ENCODE assay signal across 15 cellular contexts in the genomic region with DNA sequence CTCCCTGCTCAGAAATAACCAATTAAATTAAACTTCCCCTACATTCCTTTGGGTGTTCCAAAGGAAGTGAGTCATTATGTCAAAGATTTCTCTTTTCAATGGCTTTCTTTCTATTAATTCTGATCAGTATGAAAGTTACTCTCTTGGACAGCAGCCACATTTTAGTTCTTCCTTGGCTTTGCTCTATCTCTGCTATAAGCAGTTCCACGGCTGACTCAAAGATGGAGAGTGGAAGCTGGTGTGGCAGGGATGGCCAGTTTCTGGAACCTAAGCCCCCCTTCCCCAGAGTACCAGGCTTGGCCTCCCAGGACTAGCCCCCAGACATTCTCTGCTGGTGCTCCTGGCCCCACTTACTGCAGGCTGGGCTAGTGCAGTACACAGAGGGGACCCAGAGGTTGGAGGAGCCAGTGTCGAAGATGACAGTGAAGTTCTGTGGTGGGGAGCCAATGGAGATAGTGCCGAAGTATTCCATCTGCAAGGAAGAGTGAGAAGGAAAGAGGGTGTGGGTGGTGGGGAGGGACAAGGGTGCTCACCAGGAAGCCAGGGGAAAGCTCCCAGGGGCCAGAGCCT. TPM values are rescaled to one million over a fixed set of nuclear protein-coding genes. Genes with fewer than 3 reads are reported as not detected.
A peak's percentile ranks its signal among the peaks of the same experiment; 100 is the strongest.
DNase-seq lines count a peak whose midpoint lies in the region; ATAC-seq and TF ChIP-seq lines count a peak whose summit lies in the region.
"Had no signal": no experiment of that assay in that cellular context is flagged by ENCODE, and none has a peak within 500 bp of the region (broad histone marks: within the 10 kb centered on the region; RNA-seq: fewer than 3 reads in every experiment).

No MANE protein-coding gene starts in this region.

- ATAC-seq in RWPE2 (ENCODE audit: low read depth) (peak; percentile 88), GM18520 (IDR thresholded peaks at IDR 0.05; ENCODE audit: unreplicated experiment) (no peak)
- ATAC-seq: CD8-positive, alpha-beta T cell; right cardiac atrium had no signal

- DNase-seq in HCEC 1CT (peak; percentile 45), RWPE2 (ENCODE audit: low spot score) (no peak), epithelial cell of proximal tubule (ENCODE audit: low read depth) (peak; percentile 19), renal cortical epithelial cell (ENCODE audit: low read depth) (peak; percentile 77), sigmoid colon (no peak), left ventricle myocardium inferior (no peak), SHP77 treated with DMSO at 0.1 percent for 48 hours (lab: John Stamatoyannopoulos, UW) (no peak)
- DNase-seq: activated CD4-positive, alpha-beta T cell treated with anti-CD3 and anti-CD28 coated beads, Interleukin-2, amount 50 U/mL, for 4 hours; CD8-positive, alpha-beta T cell; NCI-H2081; NK-92 treated with Interleukin-12 subunit alpha and Interleukin-12 subunit beta, amount 100 ng/mL, for 24 hours; right cardiac atrium; substantia nigra had no signal

- H3K9me3 ChIP-seq in RWPE2 (ENCODE audit: severe bottlenecking): no peaks in the 10 kb centered on the region
- H3K9me3 ChIP-seq in sigmoid colon: no peaks in the 10 kb centered on the region
- no peaks in the 10 kb centered on the region for H3K9me3 ChIP-seq in left ventricle myocardium inferior (replicated peaks)

- H3K36me3 ChIP-seq in RWPE2 (ENCODE audit: low read depth) (no peaks in the 10 kb centered on the region), sigmoid colon (no peaks in the 10 kb centered on the region), left ventricle myocardium inferior (no peaks in the 10 kb centered on the region)
- H3K36me3 ChIP-seq: cardiac muscle cell had no signal

- TF ChIP-seq CTCF in RWPE2 (IDR thresholded peaks at IDR 0.05; ENCODE audit: poor library complexity, severe bottlenecking) (no peak), epithelial cell of proximal tubule (conservative IDR thresholded peaks at IDR 0.05; ENCODE audit: low read depth, low read length) (no peak), sigmoid colon (IDR thresholded peaks at IDR 0.05) (no peak), left ventricle myocardium inferior (IDR thresholded peaks at IDR 0.05; ENCODE audit: borderline replicate concordance) (no peak)

- H3K4me1 ChIP-seq in RWPE2 (ENCODE audit: insufficient read depth, poor library complexity, severe bottlenecking): peaks cover 14% of the 10 kb centered on the region
- peaks cover 0 to 4% (median 0%) of the 10 kb centered on the region in 4 donors for H3K4me1 ChIP-seq in sigmoid colon
- no peaks in the 10 kb centered on the region for H3K4me1 ChIP-seq in left ventricle myocardium inferior

- H3K4me3 ChIP-seq in RWPE2 (ENCODE audit: severe bottlenecking) (no peak overlapping the region), epithelial cell of proximal tubule (ENCODE audit: low read depth, low read length) (no peak overlapping the region), sigmoid colon (no peak overlapping the region), left ventricle myocardium inferior (no peak overlapping the region)
- H3K4me3 ChIP-seq: cardiac muscle cell had no signal

- WGBS in sigmoid colon, 2 donors: 89 to 93% methylated on average over 3 of the region's 3 CpGs

- TF ChIP-seq EP300 in sigmoid colon (IDR thresholded peaks at IDR 0.05): no peak

- no peak for TF ChIP-seq POLR2A in sigmoid colon (IDR thresholded peaks at IDR 0.05)

- H3K27ac ChIP-seq in RWPE2 (ENCODE audit: poor library complexity, severe bottlenecking) (peak overlapping the region; percentile 78), sigmoid colon (no peak overlapping the region), left ventricle myocardium inferior (replicated peaks) (no peak overlapping the region)
- H3K27ac ChIP-seq: cardiac muscle cell had no signal

- intact Hi-C loops in sigmoid colon (cut with DNase I): no loop called here
- intact Hi-C loops in left ventricle myocardium inferior (cut with micrococcal nuclease): no loop called here

- no peaks in the 10 kb centered on the region for H3K27me3 ChIP-seq in RWPE2 (ENCODE audit: insufficient read depth, poor library complexity, severe bottlenecking)
- no peaks in the 10 kb centered on the region for H3K27me3 ChIP-seq in sigmoid colon
- H3K27me3 ChIP-seq in left ventricle myocardium inferior (ENCODE audit: low read depth): no peaks in the 10 kb centered on the region
- H3K27me3 ChIP-seq: cardiac muscle cell had no signal

RNA-seq across cellular contexts. Expression of a gene that starts 1.8 kb away (rescaled TPM):
- 0.22 TPM in 1 of 2 replicates, not detected in the other for total RNA-seq in epithelial cell of proximal tubule
- total RNA-seq in renal cortical epithelial cell: 0.10 and 6.4 TPM in 2 replicates
- not detected for total RNA-seq in sigmoid colon
- polyA plus RNA-seq in sigmoid colon: 1 to 10 TPM; 4.4 to 9.0 (median 8.6) TPM
- not detected for total RNA-seq in left ventricle myocardium inferior
- total RNA-seq: cardiac muscle cell; CD8-positive, alpha-beta T cell had no signal
- polyA plus RNA-seq: cardiac muscle cell, right cardiac atrium had no signal

RNA-seq across cellular contexts. Expression of a gene that starts 18.7 kb away (rescaled TPM):
- total RNA-seq in epithelial cell of proximal tubule (not detected in 2 replicates), renal cortical epithelial cell (1.1 and 1.2 TPM in 2 replicates), sigmoid colon (1 to 10 TPM in 3 of 4 donors, under 1 TPM in 1; 0.27 to 5.3 (median 2.0) TPM), left ventricle myocardium inferior (1.4 TPM)
- polyA plus RNA-seq in sigmoid colon: 1 to 10 TPM in 2 of 3 donors, under 1 TPM in 1; 0.69 to 2.1 (median 1.2) TPM
- total RNA-seq: CD8-positive, alpha-beta T cell had no signal

RNA-seq across cellular contexts. Expression of a gene that starts 31.1 kb away (rescaled TPM):
- total RNA-seq in epithelial cell of proximal tubule (0.29 and 0.58 TPM in 2 replicates), renal cortical epithelial cell (5.7 and 11.6 TPM in 2 replicates), sigmoid colon (1 to 10 TPM in 1 of 4 donors, not detected in 3; 3.6 TPM), left ventricle myocardium inferior (0.44 TPM)
- 1 to 10 TPM in 1 of 3 donors, under 1 TPM in 1, not detected in 1; 0.54 to 2.4 TPM for polyA plus RNA-seq in sigmoid colon
- total RNA-seq: CD8-positive, alpha-beta T cell had no signal
- polyA plus RNA-seq: right cardiac atrium had no signal

Comparison
In these comparisons a context has a peak if more than half of its experiments do, and no peak if none do; other contexts are left out.
1. DNase-seq: peak in HCEC 1CT (single experiment), epithelial cell of proximal tubule (single experiment) and renal cortical epithelial cell (single experiment); none in RWPE2 (single experiment), sigmoid colon (single experiment), left ventricle myocardium inferior (single experiment) and SHP77 treated with DMSO at 0.1 percent for 48 hours (single experiment).